In the genomic region with DNA sequence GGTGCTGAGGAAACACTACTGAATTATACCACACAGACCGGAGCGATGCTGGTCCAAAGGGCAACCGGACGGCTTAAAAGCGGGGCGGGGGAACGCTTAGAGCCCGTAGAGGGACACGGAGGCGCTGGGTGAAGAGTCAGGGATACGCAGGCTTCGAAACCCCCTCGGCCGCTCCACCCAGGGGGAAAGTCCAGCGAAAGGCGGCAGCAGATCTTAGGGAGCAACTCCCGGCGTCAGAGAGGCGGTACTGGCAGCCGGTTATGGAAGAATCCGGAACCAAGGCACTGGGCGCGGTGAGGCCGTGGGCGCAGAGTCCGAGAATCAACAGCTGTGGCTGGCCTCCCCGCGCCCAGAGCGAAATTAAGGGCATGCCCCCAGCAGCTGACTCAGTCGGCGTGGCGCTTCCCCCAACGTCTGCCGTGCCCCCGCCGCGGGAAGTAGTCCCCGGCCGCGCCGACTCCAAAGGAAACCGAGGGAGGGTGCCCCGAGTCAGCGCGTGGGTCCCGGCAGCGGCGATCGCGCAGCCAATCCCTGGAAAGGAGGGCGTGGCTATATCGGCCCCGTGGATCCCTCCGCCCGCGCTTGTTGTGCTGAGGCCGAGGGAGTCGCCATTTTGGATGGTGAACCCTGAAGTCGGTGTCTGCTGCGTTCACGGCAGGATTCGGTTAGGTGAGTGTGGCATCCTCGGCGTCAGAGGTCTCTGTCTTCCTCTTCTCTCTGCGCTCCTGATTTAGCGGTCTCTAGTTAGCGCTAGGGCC, we compare ENCODE assay signal across 1 cellular context.
TF ChIP-seq lines count a peak whose summit lies in the region.

A gene (plus strand): TSS at position 611 of the 758 bp plus-strand sequence. CDS start 20,110 bp downstream, outside the sequence.

TF ChIP-seq in HepG2, 621 proteins besides CTCF, POLR2A, EP300 and RAD21 (continued from another document and continues in another):
- TF ChIP-seq, protein P1, sequence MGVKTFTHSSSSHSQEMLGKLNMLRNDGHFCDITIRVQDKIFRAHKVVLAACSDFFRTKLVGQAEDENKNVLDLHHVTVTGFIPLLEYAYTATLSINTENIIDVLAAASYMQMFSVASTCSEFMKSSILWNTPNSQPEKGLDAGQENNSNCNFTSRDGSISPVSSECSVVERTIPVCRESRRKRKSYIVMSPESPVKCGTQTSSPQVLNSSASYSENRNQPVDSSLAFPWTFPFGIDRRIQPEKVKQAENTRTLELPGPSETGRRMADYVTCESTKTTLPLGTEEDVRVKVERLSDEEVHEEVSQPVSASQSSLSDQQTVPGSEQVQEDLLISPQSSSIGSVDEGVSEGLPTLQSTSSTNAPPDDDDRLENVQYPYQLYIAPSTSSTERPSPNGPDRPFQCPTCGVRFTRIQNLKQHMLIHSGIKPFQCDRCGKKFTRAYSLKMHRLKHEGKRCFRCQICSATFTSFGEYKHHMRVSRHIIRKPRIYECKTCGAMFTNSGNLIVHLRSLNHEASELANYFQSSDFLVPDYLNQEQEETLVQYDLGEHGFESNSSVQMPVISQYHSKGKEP (CRISPR knock-in tag; IDR thresholded peaks at IDR 0.05) = 0 out of 2 replicates have a peak, but pooled peaks have one; percentile 24
- TF ChIP-seq FOSL1 (CRISPR knock-in tag; IDR thresholded peaks at IDR 0.05; ENCODE audit: borderline replicate concordance) (peak; percentile 83), ZNF678 (CRISPR knock-in tag; IDR thresholded peaks at IDR 0.05) (peak; percentile 82), ZNF232 (CRISPR knock-in tag; IDR thresholded peaks at IDR 0.05; ENCODE audit: borderline replicate concordance) (peak; percentile 96), RCOR2 (CRISPR knock-in tag; IDR thresholded peaks at IDR 0.05) (peak; percentile 12), SNAPC2 (CRISPR knock-in tag; IDR thresholded peaks at IDR 0.05) (peak; percentile 79; the same call in 1 of the 2 replicates), NBN (conservative IDR thresholded peaks at IDR 0.05) (no peak), SMAD3 (CRISPR knock-in tag; IDR thresholded peaks at IDR 0.05) (peak; percentile 97; the same call in 1 of the 2 replicates), ZSCAN9 (CRISPR knock-in tag; IDR thresholded peaks at IDR 0.05; ENCODE audit: borderline replicate concordance) (peak; percentile 93), ZNF543 (CRISPR knock-in tag; IDR thresholded peaks at IDR 0.05) (peak; percentile 89; the same call in 1 of the 2 replicates), EED (CRISPR knock-in tag; IDR thresholded peaks at IDR 0.05) (peak; percentile 95), POLR2AphosphoS5 (IDR thresholded peaks at IDR 0.05; ENCODE audit: low read depth, low read length) (peak; percentile 92), ZNF326 (CRISPR knock-in tag; IDR thresholded peaks at IDR 0.05; ENCODE audit: borderline replicate concordance) (0 out of 2 replicates have a peak, but pooled peaks have one; percentile 29), TCF7L2 (IDR thresholded peaks at IDR 0.05; ENCODE audit: low read depth, low read length) (no peak), ZNF878 (CRISPR knock-in tag; IDR thresholded peaks at IDR 0.05) (peak; percentile 98), SALL2 (CRISPR knock-in tag; IDR thresholded peaks at IDR 0.05) (peak; percentile 97), DR1 (CRISPR knock-in tag; IDR thresholded peaks at IDR 0.05) (peak; percentile 86; the same call in 1 of the 2 replicates), ZSCAN22 (CRISPR knock-in tag; IDR thresholded peaks at IDR 0.05) (peak; percentile 50; the same call in 1 of the 2 replicates), FOXP1 (IDR thresholded peaks at IDR 0.05) (peak; percentile 65), FOXP1 (CRISPR knock-in tag; IDR thresholded peaks at IDR 0.05) (peak; percentile 76), REXO4 (CRISPR knock-in tag; IDR thresholded peaks at IDR 0.05; ENCODE audit: borderline replicate concordance) (peak; percentile 72; the same call in 1 of the 2 replicates), ZNF569 (CRISPR knock-in tag; IDR thresholded peaks at IDR 0.05; ENCODE audit: borderline replicate concordance) (peak; percentile 87; the same call in 1 of the 2 replicates), ISL2 (CRISPR knock-in tag; IDR thresholded peaks at IDR 0.05) (peak; percentile 89), MZF1 (CRISPR knock-in tag; IDR thresholded peaks at IDR 0.05; ENCODE audit: borderline replicate concordance) (no peak; the same call in 1 of the 2 replicates), HOXA7 (CRISPR knock-in tag; IDR thresholded peaks at IDR 0.05) (no peak), KLF13 (CRISPR knock-in tag; IDR thresholded peaks at IDR 0.05) (no peak), ZNF432 (CRISPR knock-in tag; IDR thresholded peaks at IDR 0.05; ENCODE audit: borderline replicate concordance) (peak; percentile 87; the same call in 1 of the 2 replicates), ZNF292 (CRISPR knock-in tag; IDR thresholded peaks at IDR 0.05; ENCODE audit: borderline replicate concordance, low read depth) (peak; percentile 73), AKAP8 (CRISPR knock-in tag; IDR thresholded peaks at IDR 0.05) (no peak; the same call in 1 of the 2 replicates)
- TF ChIP-seq, protein P2, sequence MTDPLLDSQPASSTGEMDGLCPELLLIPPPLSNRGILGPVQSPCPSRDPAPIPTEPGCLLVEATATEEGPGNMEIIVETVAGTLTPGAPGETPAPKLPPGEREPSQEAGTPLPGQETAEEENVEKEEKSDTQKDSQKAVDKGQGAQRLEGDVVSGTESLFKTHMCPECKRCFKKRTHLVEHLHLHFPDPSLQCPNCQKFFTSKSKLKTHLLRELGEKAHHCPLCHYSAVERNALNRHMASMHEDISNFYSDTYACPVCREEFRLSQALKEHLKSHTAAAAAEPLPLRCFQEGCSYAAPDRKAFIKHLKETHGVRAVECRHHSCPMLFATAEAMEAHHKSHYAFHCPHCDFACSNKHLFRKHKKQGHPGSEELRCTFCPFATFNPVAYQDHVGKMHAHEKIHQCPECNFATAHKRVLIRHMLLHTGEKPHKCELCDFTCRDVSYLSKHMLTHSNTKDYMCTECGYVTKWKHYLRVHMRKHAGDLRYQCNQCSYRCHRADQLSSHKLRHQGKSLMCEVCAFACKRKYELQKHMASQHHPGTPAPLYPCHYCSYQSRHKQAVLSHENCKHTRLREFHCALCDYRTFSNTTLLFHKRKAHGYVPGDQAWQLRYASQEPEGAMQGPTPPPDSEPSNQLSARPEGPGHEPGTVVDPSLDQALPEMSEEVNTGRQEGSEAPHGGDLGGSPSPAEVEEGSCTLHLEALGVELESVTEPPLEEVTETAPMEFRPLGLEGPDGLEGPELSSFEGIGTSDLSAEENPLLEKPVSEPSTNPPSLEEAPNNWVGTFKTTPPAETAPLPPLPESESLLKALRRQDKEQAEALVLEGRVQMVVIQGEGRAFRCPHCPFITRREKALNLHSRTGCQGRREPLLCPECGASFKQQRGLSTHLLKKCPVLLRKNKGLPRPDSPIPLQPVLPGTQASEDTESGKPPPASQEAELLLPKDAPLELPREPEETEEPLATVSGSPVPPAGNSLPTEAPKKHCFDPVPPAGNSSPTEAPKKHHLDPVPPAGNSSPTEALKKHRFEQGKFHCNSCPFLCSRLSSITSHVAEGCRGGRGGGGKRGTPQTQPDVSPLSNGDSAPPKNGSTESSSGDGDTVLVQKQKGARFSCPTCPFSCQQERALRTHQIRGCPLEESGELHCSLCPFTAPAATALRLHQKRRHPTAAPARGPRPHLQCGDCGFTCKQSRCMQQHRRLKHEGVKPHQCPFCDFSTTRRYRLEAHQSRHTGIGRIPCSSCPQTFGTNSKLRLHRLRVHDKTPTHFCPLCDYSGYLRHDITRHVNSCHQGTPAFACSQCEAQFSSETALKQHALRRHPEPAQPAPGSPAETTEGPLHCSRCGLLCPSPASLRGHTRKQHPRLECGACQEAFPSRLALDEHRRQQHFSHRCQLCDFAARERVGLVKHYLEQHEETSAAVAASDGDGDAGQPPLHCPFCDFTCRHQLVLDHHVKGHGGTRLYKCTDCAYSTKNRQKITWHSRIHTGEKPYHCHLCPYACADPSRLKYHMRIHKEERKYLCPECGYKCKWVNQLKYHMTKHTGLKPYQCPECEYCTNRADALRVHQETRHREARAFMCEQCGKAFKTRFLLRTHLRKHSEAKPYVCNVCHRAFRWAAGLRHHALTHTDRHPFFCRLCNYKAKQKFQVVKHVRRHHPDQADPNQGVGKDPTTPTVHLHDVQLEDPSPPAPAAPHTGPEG (CRISPR knock-in tag; IDR thresholded peaks at IDR 0.05) = peak; percentile 83
- TF ChIP-seq, protein P3, sequence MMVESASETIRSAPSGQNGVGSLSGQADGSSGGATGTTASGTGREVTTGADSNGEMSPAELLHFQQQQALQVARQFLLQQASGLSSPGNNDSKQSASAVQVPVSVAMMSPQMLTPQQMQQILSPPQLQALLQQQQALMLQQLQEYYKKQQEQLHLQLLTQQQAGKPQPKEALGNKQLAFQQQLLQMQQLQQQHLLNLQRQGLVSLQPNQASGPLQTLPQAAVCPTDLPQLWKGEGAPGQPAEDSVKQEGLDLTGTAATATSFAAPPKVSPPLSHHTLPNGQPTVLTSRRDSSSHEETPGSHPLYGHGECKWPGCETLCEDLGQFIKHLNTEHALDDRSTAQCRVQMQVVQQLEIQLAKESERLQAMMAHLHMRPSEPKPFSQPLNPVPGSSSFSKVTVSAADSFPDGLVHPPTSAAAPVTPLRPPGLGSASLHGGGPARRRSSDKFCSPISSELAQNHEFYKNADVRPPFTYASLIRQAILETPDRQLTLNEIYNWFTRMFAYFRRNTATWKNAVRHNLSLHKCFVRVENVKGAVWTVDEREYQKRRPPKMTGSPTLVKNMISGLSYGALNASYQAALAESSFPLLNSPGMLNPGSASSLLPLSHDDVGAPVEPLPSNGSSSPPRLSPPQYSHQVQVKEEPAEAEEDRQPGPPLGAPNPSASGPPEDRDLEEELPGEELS (CRISPR knock-in tag; IDR thresholded peaks at IDR 0.05) = peak; percentile 75
- TF ChIP-seq, protein P4, sequence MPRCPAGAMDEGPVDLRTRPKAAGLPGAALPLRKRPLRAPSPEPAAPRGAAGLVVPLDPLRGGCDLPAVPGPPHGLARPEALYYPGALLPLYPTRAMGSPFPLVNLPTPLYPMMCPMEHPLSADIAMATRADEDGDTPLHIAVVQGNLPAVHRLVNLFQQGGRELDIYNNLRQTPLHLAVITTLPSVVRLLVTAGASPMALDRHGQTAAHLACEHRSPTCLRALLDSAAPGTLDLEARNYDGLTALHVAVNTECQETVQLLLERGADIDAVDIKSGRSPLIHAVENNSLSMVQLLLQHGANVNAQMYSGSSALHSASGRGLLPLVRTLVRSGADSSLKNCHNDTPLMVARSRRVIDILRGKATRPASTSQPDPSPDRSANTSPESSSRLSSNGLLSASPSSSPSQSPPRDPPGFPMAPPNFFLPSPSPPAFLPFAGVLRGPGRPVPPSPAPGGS (CRISPR knock-in tag; IDR thresholded peaks at IDR 0.05) = peak; percentile 90
- TF ChIP-seq, protein P5, sequence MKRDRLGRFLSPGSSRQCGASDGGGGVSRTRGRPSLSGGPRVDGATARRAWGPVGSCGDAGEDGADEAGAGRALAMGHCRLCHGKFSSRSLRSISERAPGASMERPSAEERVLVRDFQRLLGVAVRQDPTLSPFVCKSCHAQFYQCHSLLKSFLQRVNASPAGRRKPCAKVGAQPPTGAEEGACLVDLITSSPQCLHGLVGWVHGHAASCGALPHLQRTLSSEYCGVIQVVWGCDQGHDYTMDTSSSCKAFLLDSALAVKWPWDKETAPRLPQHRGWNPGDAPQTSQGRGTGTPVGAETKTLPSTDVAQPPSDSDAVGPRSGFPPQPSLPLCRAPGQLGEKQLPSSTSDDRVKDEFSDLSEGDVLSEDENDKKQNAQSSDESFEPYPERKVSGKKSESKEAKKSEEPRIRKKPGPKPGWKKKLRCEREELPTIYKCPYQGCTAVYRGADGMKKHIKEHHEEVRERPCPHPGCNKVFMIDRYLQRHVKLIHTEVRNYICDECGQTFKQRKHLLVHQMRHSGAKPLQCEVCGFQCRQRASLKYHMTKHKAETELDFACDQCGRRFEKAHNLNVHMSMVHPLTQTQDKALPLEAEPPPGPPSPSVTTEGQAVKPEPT (CRISPR knock-in tag; IDR thresholded peaks at IDR 0.05; ENCODE audit: low read depth) = peak; percentile 72; the same call in 1 of the 2 replicates
- TF ChIP-seq, protein P6, sequence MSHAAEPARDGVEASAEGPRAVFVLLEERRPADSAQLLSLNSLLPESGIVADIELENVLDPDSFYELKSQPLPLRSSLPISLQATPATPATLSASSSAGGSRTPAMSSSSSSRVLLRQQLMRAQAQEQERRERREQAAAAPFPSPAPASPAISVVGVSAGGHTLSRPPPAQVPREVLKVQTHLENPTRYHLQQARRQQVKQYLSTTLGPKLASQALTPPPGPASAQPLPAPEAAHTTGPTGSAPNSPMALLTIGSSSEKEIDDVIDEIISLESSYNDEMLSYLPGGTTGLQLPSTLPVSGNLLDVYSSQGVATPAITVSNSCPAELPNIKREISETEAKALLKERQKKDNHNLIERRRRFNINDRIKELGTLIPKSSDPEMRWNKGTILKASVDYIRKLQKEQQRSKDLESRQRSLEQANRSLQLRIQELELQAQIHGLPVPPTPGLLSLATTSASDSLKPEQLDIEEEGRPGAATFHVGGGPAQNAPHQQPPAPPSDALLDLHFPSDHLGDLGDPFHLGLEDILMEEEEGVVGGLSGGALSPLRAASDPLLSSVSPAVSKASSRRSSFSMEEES (CRISPR knock-in tag; IDR thresholded peaks at IDR 0.05) = peak; percentile 85; the same call in 1 of the 2 replicates
- TF ChIP-seq, protein P7, sequence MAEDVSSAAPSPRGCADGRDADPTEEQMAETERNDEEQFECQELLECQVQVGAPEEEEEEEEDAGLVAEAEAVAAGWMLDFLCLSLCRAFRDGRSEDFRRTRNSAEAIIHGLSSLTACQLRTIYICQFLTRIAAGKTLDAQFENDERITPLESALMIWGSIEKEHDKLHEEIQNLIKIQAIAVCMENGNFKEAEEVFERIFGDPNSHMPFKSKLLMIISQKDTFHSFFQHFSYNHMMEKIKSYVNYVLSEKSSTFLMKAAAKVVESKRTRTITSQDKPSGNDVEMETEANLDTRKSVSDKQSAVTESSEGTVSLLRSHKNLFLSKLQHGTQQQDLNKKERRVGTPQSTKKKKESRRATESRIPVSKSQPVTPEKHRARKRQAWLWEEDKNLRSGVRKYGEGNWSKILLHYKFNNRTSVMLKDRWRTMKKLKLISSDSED (CRISPR knock-in tag; IDR thresholded peaks at IDR 0.05) = peak; percentile 75
- TF ChIP-seq, protein P8, sequence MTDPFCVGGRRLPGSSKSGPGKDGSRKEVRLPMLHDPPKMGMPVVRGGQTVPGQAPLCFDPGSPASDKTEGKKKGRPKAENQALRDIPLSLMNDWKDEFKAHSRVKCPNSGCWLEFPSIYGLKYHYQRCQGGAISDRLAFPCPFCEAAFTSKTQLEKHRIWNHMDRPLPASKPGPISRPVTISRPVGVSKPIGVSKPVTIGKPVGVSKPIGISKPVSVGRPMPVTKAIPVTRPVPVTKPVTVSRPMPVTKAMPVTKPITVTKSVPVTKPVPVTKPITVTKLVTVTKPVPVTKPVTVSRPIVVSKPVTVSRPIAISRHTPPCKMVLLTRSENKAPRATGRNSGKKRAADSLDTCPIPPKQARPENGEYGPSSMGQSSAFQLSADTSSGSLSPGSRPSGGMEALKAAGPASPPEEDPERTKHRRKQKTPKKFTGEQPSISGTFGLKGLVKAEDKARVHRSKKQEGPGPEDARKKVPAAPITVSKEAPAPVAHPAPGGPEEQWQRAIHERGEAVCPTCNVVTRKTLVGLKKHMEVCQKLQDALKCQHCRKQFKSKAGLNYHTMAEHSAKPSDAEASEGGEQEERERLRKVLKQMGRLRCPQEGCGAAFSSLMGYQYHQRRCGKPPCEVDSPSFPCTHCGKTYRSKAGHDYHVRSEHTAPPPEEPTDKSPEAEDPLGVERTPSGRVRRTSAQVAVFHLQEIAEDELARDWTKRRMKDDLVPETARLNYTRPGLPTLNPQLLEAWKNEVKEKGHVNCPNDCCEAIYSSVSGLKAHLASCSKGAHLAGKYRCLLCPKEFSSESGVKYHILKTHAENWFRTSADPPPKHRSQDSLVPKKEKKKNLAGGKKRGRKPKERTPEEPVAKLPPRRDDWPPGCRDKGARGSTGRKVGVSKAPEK (CRISPR knock-in tag; IDR thresholded peaks at IDR 0.05; ENCODE audit: borderline replicate concordance) = no peak
